28 cellular contexts compared by ENCODE assay signal in genomic region chr18:52812834-52813233, GRCh38.
"Had no signal": no experiment of that assay in that cellular context is flagged by ENCODE, and none has a peak within 500 bp of the region (broad histone marks: within the 10 kb centered on the region; RNA-seq: fewer than 3 reads in every experiment).

No MANE protein-coding gene starts in this region.

- H3K27ac ChIP-seq: colonic mucosa, coronary artery, dorsolateral prefrontal cortex, epithelial cell of prostate, esophagus muscularis mucosa, esophagus squamous epithelium, foreskin keratinocyte, gastrocnemius medialis, gastroesophageal sphincter, heart left ventricle, heart right ventricle had no signal

- H3K36me3 ChIP-seq: colonic mucosa, esophagus muscularis mucosa, esophagus squamous epithelium, gastrocnemius medialis, gastroesophageal sphincter, heart left ventricle, heart right ventricle had no signal

- H3K27me3 ChIP-seq: colonic mucosa, dorsolateral prefrontal cortex, esophagus muscularis mucosa, esophagus squamous epithelium, foreskin keratinocyte, gastrocnemius medialis, gastroesophageal sphincter, heart left ventricle, heart right ventricle had no signal

- ATAC-seq: effector memory CD8-positive, alpha-beta T cell; esophagus mucosa; foreskin keratinocyte; gastrocnemius medialis; gastroesophageal sphincter; heart left ventricle; heart right ventricle had no signal

- H3K4me1 ChIP-seq: colonic mucosa, esophagus muscularis mucosa, esophagus squamous epithelium, foreskin keratinocyte, gastrocnemius medialis, gastroesophageal sphincter, heart left ventricle, heart right ventricle had no signal

- H3K4me3 ChIP-seq: colonic mucosa, coronary artery, dorsolateral prefrontal cortex, esophagus muscularis mucosa, esophagus squamous epithelium, gastrocnemius medialis, gastroesophageal sphincter, heart left ventricle, heart right ventricle had no signal

- DNase-seq: colonic mucosa; cortex of kidney; dermis blood vessel endothelial cell; dorsolateral prefrontal cortex; effector CD4-positive, alpha-beta T cell; effector CD8-positive, alpha-beta T cell; effector memory CD4-positive, alpha-beta T cell; effector memory CD8-positive, alpha-beta T cell; endodermal cell; erythroblast; esophagus squamous epithelium; foreskin fibroblast; foreskin keratinocyte; foreskin melanocyte; gastrocnemius medialis; glutamatergic neuron; head of caudate nucleus; heart left ventricle; heart right ventricle had no signal

- FAIRE-seq: colon, endometrium, endothelial cell of umbilical vein, frontal cortex had no signal

- H3K9me3 ChIP-seq: colonic mucosa, esophagus muscularis mucosa, gastrocnemius medialis, gastroesophageal sphincter had no signal
